ENCODE assay signal across 11 cellular contexts in the genomic region with DNA sequence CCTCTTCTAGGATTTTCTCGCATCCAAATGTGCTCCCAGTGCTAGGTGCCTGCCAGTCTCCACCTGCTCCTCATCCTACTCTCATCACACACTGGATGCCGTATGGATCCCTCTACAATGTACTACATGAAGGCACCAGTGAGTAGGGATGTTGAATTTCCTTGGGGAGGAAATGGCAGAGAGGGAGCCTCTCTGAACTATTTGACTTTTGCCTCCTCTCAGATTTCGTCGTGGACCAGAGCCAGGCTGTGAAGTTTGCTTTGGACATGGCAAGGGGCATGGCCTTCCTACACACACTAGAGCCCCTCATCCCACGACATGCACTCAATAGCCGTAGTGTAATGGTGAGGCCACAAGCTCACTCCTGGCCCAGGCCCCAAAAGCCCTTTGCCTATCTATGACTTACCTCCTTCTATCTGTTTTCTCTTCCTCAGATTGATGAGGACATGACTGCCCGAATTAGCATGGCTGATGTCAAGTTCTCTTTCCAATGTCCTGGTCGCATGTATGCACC. TPM values are rescaled to one million over a fixed set of nuclear protein-coding genes. Genes with fewer than 3 reads are reported as not detected.
A peak's percentile ranks its signal among the peaks of the same experiment; 100 is the strongest.
DNase-seq lines count a peak whose midpoint lies in the region; ATAC-seq, FAIRE-seq and TF ChIP-seq lines count a peak whose summit lies in the region.
"Had no signal": no experiment of that assay in that cellular context is flagged by ENCODE, and none has a peak within 500 bp of the region (broad histone marks: within the 10 kb centered on the region; RNA-seq: fewer than 3 reads in every experiment).

No MANE protein-coding gene starts in this region.

- H3K4me2 ChIP-seq in GM12878 (ENCODE audit: control insufficient read depth, insufficient read depth) = no peak overlapping the region

- TF ChIP-seq RAD21 in GM12878 (IDR thresholded peaks at IDR 0.05; ENCODE audit: insufficient read depth, low read depth, low read length) = no peak

- RAD21 ChIA-PET in GM12878 (lab: Charles Lee; ENCODE audit: unreplicated experiment) = interaction anchor here (0.9 kb wide), 1 partner anchor 9 kb away, joined by 6 read pairs; a partner anchor contains a TSS

- intact Hi-C loops in right cardiac atrium (cut with DNase I) (loop anchor here in 2 of 4 donors (5.0 kb wide), 1 partner anchor 73 kb away; a partner anchor contains a TSS), GM12878 (cut with micrococcal nuclease; ENCODE audit: unreplicated experiment) (loop anchor here (5.0 to 10.0 kb wide), 3 partner anchors 138 to 915 kb away; no protein-coding TSS in a partner anchor)

- POLR2A ChIA-PET in GM12878 (lab: Charles Lee) = interaction anchor here (1.4 to 7.2 kb wide), 3 partner anchors 12 to 74 kb away, joined by 3 to 85 read pairs (median 4); a partner anchor contains a TSS

- WGBS in right cardiac atrium = 73% methylated on average over 8 of the region's 8 CpGs
- WGBS in GM12878 (ENCODE audit: insufficient coverage, insufficient replicate concordance, low lambda C conversion rate, missing lambda C conversion rate) = 100% methylated on average over 8 of the region's 8 CpGs

- SMC1A ChIA-PET in GM12878 (lab: Charles Lee; ENCODE audit: uncharacterized antibody, unreplicated experiment) = no interaction called here

- H3K79me2 ChIP-seq in GM12878 (ENCODE audit: control insufficient read depth, insufficient read depth, low read length) = peaks cover 49% of the 10 kb centered on the region

- TSS peak; percentile 9 for BruUV-seq in GM12878 (replicated peaks; lab: Mats Ljungman, UMichigan)

- H3K9ac ChIP-seq in GM12878 (ENCODE audit: control insufficient read depth, insufficient read depth, low read length) = no peak overlapping the region

- FAIRE-seq in GM12878 (lab: Jason Lieb, UNC) (no peak), HTR-8/SVneo (lab: Jason Lieb, UNC) (no peak)

- no peaks in the 10 kb centered on the region for H3K27me3 ChIP-seq in right atrium auricular region
- H3K27me3 ChIP-seq in right cardiac atrium (ENCODE audit: control insufficient read depth, insufficient read depth) = no peaks in the 10 kb centered on the region
- no peaks in the 10 kb centered on the region for H3K27me3 ChIP-seq in GM12878 (replicated peaks in 1 of 2; ENCODE audit: control insufficient read depth in 2 of 2, insufficient read depth in 2 of 2, low read length in 1 of 2)

- H3K9me3 Mint-ChIP-seq in natural killer cell treated with Interleukin-12 subunit alpha and Interleukin-12 subunit beta and Interleukin-15 and Interleukin-18, amount 100 ng/mL, for 72 hours = no peaks in the 10 kb centered on the region
- H3K9me3 Mint-ChIP-seq: activated B cell treated with CpG ODN at 0.5 μM for 24 hours had no signal

- in situ Hi-C loops in GM12878 (cut with MboI) = loop anchor here (5.0 to 10.0 kb wide), 2 partner anchors 127 to 915 kb away; a partner anchor contains a TSS

- no peak for TF ChIP-seq CTCF in right atrium auricular region (IDR thresholded peaks at IDR 0.05)
- no peak for TF ChIP-seq CTCF in GM12878 (IDR thresholded peaks at IDR 0.05 in 2 of 3, conservative IDR thresholded peaks at IDR 0.05 in 1 of 3; ENCODE audit: control insufficient read depth in 2 of 3, extremely low read depth in 1 of 3, insufficient read depth in 1 of 3, low read depth in 3 of 3, low read length in 3 of 3)

- ATAC-seq in right cardiac atrium (no peak), GM12878 (no peak), GM21786 (IDR thresholded peaks at IDR 0.05; ENCODE audit: unreplicated experiment) (no peak)
- no peak for ATAC-seq in natural killer cell treated with Interleukin-12 subunit alpha and Interleukin-12 subunit beta and Interleukin-15 and Interleukin-18, amount 100 ng/mL, for 72 hours

- no peak for TF ChIP-seq EP300 in GM12878 (IDR thresholded peaks at IDR 0.05; ENCODE audit: borderline replicate concordance in 1 of 2, control insufficient read depth in 1 of 2, low read depth in 2 of 2, low read length in 2 of 2)

- peaks cover 7% of the 10 kb centered on the region for H3K36me3 Mint-ChIP-seq in natural killer cell treated with Interleukin-12 subunit alpha and Interleukin-12 subunit beta and Interleukin-15 and Interleukin-18, amount 100 ng/mL, for 72 hours

- H3K36me3 ChIP-seq in right atrium auricular region (peaks cover 42% of the 10 kb centered on the region), GM12878 (ENCODE audit: control insufficient read depth in 2 of 2, insufficient read depth in 2 of 2, low read length in 1 of 2) (peaks cover 23 to 34% of the 10 kb centered on the region in 2 experiments)

- H3K9me3 ChIP-seq in right atrium auricular region = no peaks in the 10 kb centered on the region
- H3K9me3 ChIP-seq in right cardiac atrium (ENCODE audit: control insufficient read depth, low read length) = no peaks in the 10 kb centered on the region
- no peaks in the 10 kb centered on the region for H3K9me3 ChIP-seq in GM12878 (replicated peaks; ENCODE audit: control insufficient read depth, insufficient read depth, low read length)

- H3K4me1 Mint-ChIP-seq in natural killer cell treated with Interleukin-12 subunit alpha and Interleukin-12 subunit beta and Interleukin-15 and Interleukin-18, amount 100 ng/mL, for 72 hours (ENCODE audit: low read depth in 2 of 2) = peaks cover 39 to 41% of the 10 kb centered on the region in 2 donors

- DNase-seq in right atrium auricular region (ENCODE audit: low spot score) (peak; percentile 44), right cardiac atrium (no peak), GM12878 (ENCODE audit: low read depth, low spot score) (no peak), amygdala (lab: John Stamatoyannopoulos, UW) (no peak), HuH-7.5 (ENCODE audit: low spot score) (no peak), HTR-8/SVneo (ENCODE audit: insufficient read length, low spot score) (no peak)
- DNase-seq in natural killer cell treated with Interleukin-12 subunit alpha and Interleukin-12 subunit beta and Interleukin-15 and Interleukin-18, amount 100 ng/mL, for 72 hours (ENCODE audit: low spot score) = peak; percentile 12
- DNase-seq: activated B cell treated with CpG ODN at 0.5 μM for 24 hours, NCI-H446, SIG-M5 had no signal

- H3K27me3 Mint-ChIP-seq in natural killer cell treated with Interleukin-12 subunit alpha and Interleukin-12 subunit beta and Interleukin-15 and Interleukin-18, amount 100 ng/mL, for 72 hours = no peaks in the 10 kb centered on the region
- H3K27me3 Mint-ChIP-seq: activated B cell treated with CpG ODN at 0.5 μM for 24 hours had no signal

- TF ChIP-seq POLR2A in GM12878 (IDR thresholded peaks at IDR 0.05; ENCODE audit: low read depth, low read length) = peak; percentile 45; the same call in 1 of the 2 replicates

- H4K20me1 ChIP-seq in GM12878 (ENCODE audit: control insufficient read depth, insufficient read depth) = no peaks in the 10 kb centered on the region

- H3K4me1 ChIP-seq in right atrium auricular region (peaks cover 0 to 75% of the 10 kb centered on the region in 2 donors), right cardiac atrium (ENCODE audit: control insufficient read depth, insufficient read depth, low read length) (peaks cover 16% of the 10 kb centered on the region), GM12878 (ENCODE audit: control insufficient read depth, insufficient read depth, low read length) (peaks cover 38% of the 10 kb centered on the region)

- H3K27ac ChIP-seq in right atrium auricular region = peak overlapping the region in 1 of 2 donors; percentile 2
- H3K27ac ChIP-seq in right cardiac atrium (ENCODE audit: low read length) = no peak overlapping the region
- H3K27ac ChIP-seq in GM12878 (ENCODE audit: control insufficient read depth, insufficient read depth) = no peak overlapping the region

- no peak overlapping the region for H3K27ac Mint-ChIP-seq in natural killer cell treated with Interleukin-12 subunit alpha and Interleukin-12 subunit beta and Interleukin-15 and Interleukin-18, amount 100 ng/mL, for 72 hours
- H3K27ac Mint-ChIP-seq: activated B cell treated with CpG ODN at 0.5 μM for 24 hours had no signal

- no peak overlapping the region for H3K4me3 Mint-ChIP-seq in natural killer cell treated with Interleukin-12 subunit alpha and Interleukin-12 subunit beta and Interleukin-15 and Interleukin-18, amount 100 ng/mL, for 72 hours

- no peak overlapping the region for H2AFZ ChIP-seq in GM12878 (ENCODE audit: control insufficient read depth, low read depth, low read length)

- H3K4me3 ChIP-seq in right atrium auricular region (no peak overlapping the region), right cardiac atrium (ENCODE audit: low read length) (no peak overlapping the region), GM12878 (no peak overlapping the region)

- CTCF ChIA-PET in GM12878 (lab: Yijun Ruan, JAX) = interaction anchor here (3.6 kb wide), 1 partner anchor 9 kb away, joined by 26 read pairs; a partner anchor contains a TSS

RNA-seq across cellular contexts. Expression of a gene that starts 2.5 kb away (rescaled TPM):
- total RNA-seq in right atrium auricular region (10 to 100 TPM; 26.6 to 54.0 TPM), right cardiac atrium (100 to 1,000 TPM in 2 of 4 donors, 10 to 100 TPM in 2; 96.9 to 115 (median 99.1) TPM), GM12878 (2014; rRNA removed) (167 and 172 TPM in 2 replicates), GM12878 (2014; rRNA removed; fragmentation: Illumina TruSeq; extraction: Trizol) (115 and 120 TPM in 2 replicates), GM12878 (2021) (184 and 192 TPM in 2 replicates)
- polyA plus RNA-seq in right cardiac atrium (100 TPM), GM12878 (2011; rRNA removed) (88.7 and 152 TPM in 2 replicates), GM12878 (2014; fragmentation: Illumina TruSeq; extraction: Trizol) (146 and 159 TPM in 2 replicates), GM12878 (2014; fragmentation: Nextera tagmentation; extraction: Ambion mirVana) (10 to 100 TPM; 27.2 to 78.9 TPM), GM12878 (2014; rRNA removed) (251 and 257 TPM in 2 replicates), GM12878 (2016; fragmentation: Nextera tagmentation; extraction: Ambion mirVana) (100 to 1,000 TPM in 1 of 2 experiments, 10 to 100 TPM in 1; 26.7 to 203 TPM)
- 12.9 and 13.0 TPM in 2 replicates for total RNA-seq in GM12878 (2013; cell fraction: nucleolus; rRNA removed)
- 24.6 TPM for polyA plus RNA-seq in GM12878 (2011; ENCODE audit: low read depth)
- polyA plus RNA-seq in GM12878 (2011; cell fraction: cytosol; rRNA removed) = 130 and 152 TPM in 2 replicates
- 111 and 132 TPM in 2 replicates for polyA plus RNA-seq in GM12878 (2011; cell fraction: nucleus; rRNA removed)
- polyA plus RNA-seq in GM12878 (2012) = 202 and 218 TPM in 2 replicates
- 40.4 and 53.3 TPM in 2 replicates for polyA minus RNA-seq in GM12878 (2011; rRNA and poly(A)+ RNA removed)
- polyA minus RNA-seq in GM12878 (2011; cell fraction: cytosol; rRNA and poly(A)+ RNA removed) = 18.0 and 36.9 TPM in 2 replicates
- 21.3 and 29.7 TPM in 2 replicates for polyA minus RNA-seq in GM12878 (2011; cell fraction: nucleus; rRNA and poly(A)+ RNA removed)
- total RNA-seq in natural killer cell treated with Interleukin-12 subunit alpha and Interleukin-12 subunit beta and Interleukin-15 and Interleukin-18, amount 100 ng/mL, for 72 hours = 100 to 1,000 TPM; 118 to 152 TPM

RNA-seq across cellular contexts. Expression of a gene that starts 6.0 kb away (rescaled TPM):
- total RNA-seq in right atrium auricular region = 100 to 1,000 TPM; 142 to 193 TPM
- 100 to 1,000 TPM; 176 to 196 (median 192) TPM for total RNA-seq in right cardiac atrium
- polyA plus RNA-seq in right cardiac atrium = 180 TPM
- 79.6 and 83.1 TPM in 2 replicates for total RNA-seq in GM12878 (2013; cell fraction: nucleolus; rRNA removed)
- 73.7 and 74.2 TPM in 2 replicates for total RNA-seq in GM12878 (2014; rRNA removed)
- total RNA-seq in GM12878 (2014; rRNA removed; fragmentation: Illumina TruSeq; extraction: Trizol) = 75.0 and 76.6 TPM in 2 replicates
- total RNA-seq in GM12878 (2021) = 90.4 and 90.7 TPM in 2 replicates
- polyA plus RNA-seq in GM12878 (2011; ENCODE audit: low read depth) = 64.4 TPM
- 121 and 163 TPM in 2 replicates for polyA plus RNA-seq in GM12878 (2011; rRNA removed)
- polyA plus RNA-seq in GM12878 (2011; cell fraction: cytosol; rRNA removed) = 207 and 217 TPM in 2 replicates
- 211 and 266 TPM in 2 replicates for polyA plus RNA-seq in GM12878 (2011; cell fraction: nucleus; rRNA removed)
- polyA plus RNA-seq in GM12878 (2012) = 69.8 and 84.3 TPM in 2 replicates
- 108 and 111 TPM in 2 replicates for polyA plus RNA-seq in GM12878 (2014; fragmentation: Illumina TruSeq; extraction: Trizol)
- polyA plus RNA-seq in GM12878 (2014; fragmentation: Nextera tagmentation; extraction: Ambion mirVana) = 10 to 100 TPM; 51.8 to 77.8 TPM
- polyA plus RNA-seq in GM12878 (2014; rRNA removed) = 91.9 and 93.7 TPM in 2 replicates
- polyA plus RNA-seq in GM12878 (2016; fragmentation: Nextera tagmentation; extraction: Ambion mirVana) = 100 to 1,000 TPM; 105 to 124 TPM
- polyA minus RNA-seq in GM12878 (2011; rRNA and poly(A)+ RNA removed) = 129 and 149 TPM in 2 replicates
- 31.7 and 42.2 TPM in 2 replicates for polyA minus RNA-seq in GM12878 (2011; cell fraction: cytosol; rRNA and poly(A)+ RNA removed)
- polyA minus RNA-seq in GM12878 (2011; cell fraction: nucleus; rRNA and poly(A)+ RNA removed) = 47.0 and 71.9 TPM in 2 replicates
- total RNA-seq in natural killer cell treated with Interleukin-12 subunit alpha and Interleukin-12 subunit beta and Interleukin-15 and Interleukin-18, amount 100 ng/mL, for 72 hours = 100 to 1,000 TPM in 1 of 2 donors, 10 to 100 TPM in 1; 91.8 to 142 TPM

RNA-seq across cellular contexts. Expression of a gene that starts 6.1 kb away (rescaled TPM):
- total RNA-seq in right atrium auricular region = 10 to 100 TPM in 1 of 2 donors, 1 to 10 TPM in 1; 9.7 to 12.2 TPM
- 10 to 100 TPM; 15.8 to 21.7 (median 18.7) TPM for total RNA-seq in right cardiac atrium
- polyA plus RNA-seq in right cardiac atrium = 18.2 TPM
- total RNA-seq in GM12878 (2013; cell fraction: nucleolus; rRNA removed) = 40.8 and 45.4 TPM in 2 replicates
- total RNA-seq in GM12878 (2014; rRNA removed) = 20.5 and 27.3 TPM in 2 replicates
- 14.2 and 15.4 TPM in 2 replicates for total RNA-seq in GM12878 (2014; rRNA removed; fragmentation: Illumina TruSeq; extraction: Trizol)
- 26.3 and 27.3 TPM in 2 replicates for total RNA-seq in GM12878 (2021)
- 5.9 TPM for polyA plus RNA-seq in GM12878 (2011; ENCODE audit: low read depth)
- polyA plus RNA-seq in GM12878 (2011; rRNA removed) = 21.7 and 22.5 TPM in 2 replicates
- polyA plus RNA-seq in GM12878 (2011; cell fraction: cytosol; rRNA removed) = 14.1 and 16.8 TPM in 2 replicates
- 24.1 and 31.9 TPM in 2 replicates for polyA plus RNA-seq in GM12878 (2011; cell fraction: nucleus; rRNA removed)
- 11.1 and 14.3 TPM in 2 replicates for polyA plus RNA-seq in GM12878 (2012)
- 21.5 and 26.1 TPM in 2 replicates for polyA plus RNA-seq in GM12878 (2014; fragmentation: Illumina TruSeq; extraction: Trizol)
- polyA plus RNA-seq in GM12878 (2014; fragmentation: Nextera tagmentation; extraction: Ambion mirVana) = 10 to 100 TPM in 1 of 2 experiments, 1 to 10 TPM in 1; 4.7 to 15.8 TPM
- 20.6 and 21.8 TPM in 2 replicates for polyA plus RNA-seq in GM12878 (2014; rRNA removed)
- 10 to 100 TPM; 51.0 to 51.2 TPM for polyA plus RNA-seq in GM12878 (2016; fragmentation: Nextera tagmentation; extraction: Ambion mirVana)
- 16.2 and 18.1 TPM in 2 replicates for polyA minus RNA-seq in GM12878 (2011; rRNA and poly(A)+ RNA removed)
- 3.7 and 6.0 TPM in 2 replicates for polyA minus RNA-seq in GM12878 (2011; cell fraction: cytosol; rRNA and poly(A)+ RNA removed)
- 24.1 and 35.8 TPM in 2 replicates for polyA minus RNA-seq in GM12878 (2011; cell fraction: nucleus; rRNA and poly(A)+ RNA removed)
- total RNA-seq in natural killer cell treated with Interleukin-12 subunit alpha and Interleukin-12 subunit beta and Interleukin-15 and Interleukin-18, amount 100 ng/mL, for 72 hours = 10 to 100 TPM; 33.8 to 42.0 TPM

RNA-seq across cellular contexts. Expression of a gene that starts 9.7 kb away (rescaled TPM):
- total RNA-seq in right atrium auricular region (10 to 100 TPM; 48.8 to 83.1 TPM), right cardiac atrium (10 to 100 TPM; 56.7 to 98.3 (median 78.2) TPM), GM12878 (2014; rRNA removed) (12.8 and 14.8 TPM in 2 replicates), GM12878 (2014; rRNA removed; fragmentation: Illumina TruSeq; extraction: Trizol) (7.7 and 9.3 TPM in 2 replicates), GM12878 (2021) (35.0 and 49.2 TPM in 2 replicates)
- polyA plus RNA-seq in right cardiac atrium (52.6 TPM), GM12878 (2011; rRNA removed) (51.8 and 64.6 TPM in 2 replicates), GM12878 (2014; fragmentation: Illumina TruSeq; extraction: Trizol) (58.9 and 71.1 TPM in 2 replicates), GM12878 (2014; fragmentation: Nextera tagmentation; extraction: Ambion mirVana) (10 to 100 TPM in 1 of 2 experiments, 1 to 10 TPM in 1; 7.5 to 14.4 TPM), GM12878 (2014; rRNA removed) (45.0 and 50.3 TPM in 2 replicates), GM12878 (2016; fragmentation: Nextera tagmentation; extraction: Ambion mirVana) (10 to 100 TPM; 38.0 to 38.6 TPM)
- total RNA-seq in GM12878 (2013; cell fraction: nucleolus; rRNA removed) = 113 and 122 TPM in 2 replicates
- polyA plus RNA-seq in GM12878 (2011; ENCODE audit: low read depth) = 79.8 TPM
- 41.7 and 60.9 TPM in 2 replicates for polyA plus RNA-seq in GM12878 (2011; cell fraction: cytosol; rRNA removed)
- 249 and 317 TPM in 2 replicates for polyA plus RNA-seq in GM12878 (2011; cell fraction: nucleus; rRNA removed)
- polyA plus RNA-seq in GM12878 (2012) = 59.6 and 62.7 TPM in 2 replicates
- 42.7 and 57.7 TPM in 2 replicates for polyA minus RNA-seq in GM12878 (2011; rRNA and poly(A)+ RNA removed)
- polyA minus RNA-seq in GM12878 (2011; cell fraction: cytosol; rRNA and poly(A)+ RNA removed) = 12.2 and 21.0 TPM in 2 replicates
- polyA minus RNA-seq in GM12878 (2011; cell fraction: nucleus; rRNA and poly(A)+ RNA removed) = 43.4 and 44.5 TPM in 2 replicates
- 10 to 100 TPM; 48.6 to 92.4 TPM for total RNA-seq in natural killer cell treated with Interleukin-12 subunit alpha and Interleukin-12 subunit beta and Interleukin-15 and Interleukin-18, amount 100 ng/mL, for 72 hours

RNA-seq across cellular contexts. Expression of a gene that starts 46.0 kb away (rescaled TPM):
- 10 to 100 TPM in 1 of 2 donors, 1 to 10 TPM in 1; 9.3 to 23.0 TPM for total RNA-seq in right atrium auricular region
- total RNA-seq in right cardiac atrium = 10 to 100 TPM; 12.4 to 19.2 (median 14.9) TPM
- 6.4 TPM for polyA plus RNA-seq in right cardiac atrium
- 0.56 and 0.92 TPM in 2 replicates for total RNA-seq in GM12878 (2013; cell fraction: nucleolus; rRNA removed)
- 0.34 and 0.38 TPM in 2 replicates for total RNA-seq in GM12878 (2014; rRNA removed)
- 0.14 and 0.18 TPM in 2 replicates for total RNA-seq in GM12878 (2014; rRNA removed; fragmentation: Illumina TruSeq; extraction: Trizol)
- total RNA-seq in GM12878 (2021) = 0.56 and 0.64 TPM in 2 replicates
- polyA plus RNA-seq in GM12878 (2011; ENCODE audit: low read depth) = 0.17 TPM
- polyA plus RNA-seq in GM12878 (2011; rRNA removed) = 0.01 and 0.04 TPM in 2 replicates
- 0.01 and 0.02 TPM in 2 replicates for polyA plus RNA-seq in GM12878 (2011; cell fraction: cytosol; rRNA removed)
- 0.31 and 0.32 TPM in 2 replicates for polyA plus RNA-seq in GM12878 (2011; cell fraction: nucleus; rRNA removed)
- polyA plus RNA-seq in GM12878 (2012) = 0.51 and 0.58 TPM in 2 replicates
- polyA plus RNA-seq in GM12878 (2014; fragmentation: Illumina TruSeq; extraction: Trizol) = 0.02 and 0.22 TPM in 2 replicates
- under 1 TPM in 1 of 2 experiments, not detected in 1; 0.02 TPM for polyA plus RNA-seq in GM12878 (2014; fragmentation: Nextera tagmentation; extraction: Ambion mirVana)
- polyA plus RNA-seq in GM12878 (2014; rRNA removed) = 0.47 and 0.66 TPM in 2 replicates
- polyA plus RNA-seq in GM12878 (2016; fragmentation: Nextera tagmentation; extraction: Ambion mirVana) = under 1 TPM; 0.04 to 0.09 TPM
- under 0.01 and 0.10 TPM in 2 replicates for polyA minus RNA-seq in GM12878 (2011; rRNA and poly(A)+ RNA removed)
- polyA minus RNA-seq in GM12878 (2011; cell fraction: cytosol; rRNA and poly(A)+ RNA removed) = 0.10 TPM in 1 of 2 replicates, not detected in the other
- polyA minus RNA-seq in GM12878 (2011; cell fraction: nucleus; rRNA and poly(A)+ RNA removed) = 0.12 and 0.19 TPM in 2 replicates
- total RNA-seq in natural killer cell treated with Interleukin-12 subunit alpha and Interleukin-12 subunit beta and Interleukin-15 and Interleukin-18, amount 100 ng/mL, for 72 hours = 1 to 10 TPM in 1 of 2 donors, under 1 TPM in 1; 0.73 to 1.6 TPM

Comparison
In these comparisons a context has a peak if more than half of its experiments do, and no peak if none do; other contexts are left out.
1. DNase-seq: peak in right atrium auricular region (single experiment) and natural killer cell treated with Interleukin-12 subunit alpha and Interleukin-12 subunit beta and Interleukin-15 and Interleukin-18, amount 100 ng/mL, for 72 hours (single experiment); none in right cardiac atrium (0 of 3), GM12878 (single experiment), amygdala (0 of 56), HuH-7.5 (single experiment) and HTR-8/SVneo (single experiment).